ENCODE assay signal across 29 cellular contexts in genomic region chr21:23534833-23535232, GRCh38.
"Had no signal": no experiment of that assay in that cellular context is flagged by ENCODE, and none has a peak within 500 bp of the region (broad histone marks: within the 10 kb centered on the region; RNA-seq: fewer than 3 reads in every experiment).

No MANE protein-coding gene starts in this region.

- ATAC-seq: activated CD8-positive, alpha-beta T cell treated with anti-CD3 and anti-CD28 coated beads for 36 hours; activated naive CD8-positive, alpha-beta T cell treated with anti-CD3 and anti-CD28 coated beads, Interleukin-2, amount 50 U/mL, for 24 hours; activated T-cell treated with anti-CD3 and anti-CD28 coated beads, Interleukin-2, amount 50 U/mL, for 4 hours; left lung; lower lobe of right lung; natural killer cell; right cardiac atrium; stimulated activated naive B cell treated with anti-CD40 and anti-IgM and Interleukin-4, amounts not matched to agents 10 μg/mL and 1 μg/mL and 100 μg/mL, for 72 hours; upper lobe of right lung had no signal

- H3K4me3 ChIP-seq: breast epithelium, esophagus squamous epithelium, left lung, lower lobe of right lung, neural progenitor cell, suprapubic skin, tibial artery, upper lobe of right lung had no signal

- H3K27ac ChIP-seq: breast epithelium, esophagus squamous epithelium, left lung, lower lobe of right lung, neural progenitor cell, suprapubic skin, tibial artery, upper lobe of right lung had no signal

- H3K4me1 ChIP-seq: breast epithelium, esophagus squamous epithelium, left lung, lower lobe of right lung, neural progenitor cell, suprapubic skin, tibial artery, upper lobe of right lung had no signal

- H3K27ac Mint-ChIP-seq: activated B cell treated with CpG ODN at 0.5 μM for 24 hours; activated CD8-positive, alpha-beta T cell treated with anti-CD3 and anti-CD28 coated beads for 36 hours; activated naive CD4-positive, alpha-beta T cell treated with anti-CD3 and anti-CD28 coated beads, Interleukin-2, amount 50 U/mL, for 24 hours; activated naive CD8-positive, alpha-beta T cell treated with anti-CD3 and anti-CD28 coated beads, Interleukin-2, amount 50 U/mL, for 24 hours; activated T-helper 2 cell treated with anti-CD3 and anti-CD28 coated beads, Interferon-gamma antibody, Interleukin-2, Interleukin-4, amounts not matched to agents 10 μg/mL and 5 μg/mL and 100 μg/mL, durations not matched to agents 14 hours and 24 hours and 36 hours; natural killer cell; neural progenitor cell; stimulated activated naive B cell treated with anti-CD40 and anti-IgM and Interleukin-4, amounts not matched to agents 10 μg/mL and 1 μg/mL and 100 μg/mL, for 72 hours had no signal

- DNase-seq: activated B cell treated with CpG ODN at 0.5 μM for 24 hours; activated CD4-positive, alpha-beta T cell treated with anti-CD3 and anti-CD28 coated beads, Interleukin-2, amount 50 U/mL, for 1 hour; activated CD8-positive, alpha-beta T cell treated with anti-CD3 and anti-CD28 coated beads for 36 hours; activated naive CD8-positive, alpha-beta T cell treated with anti-CD3 and anti-CD28 coated beads, Interleukin-2, amount 50 U/mL, for 24 hours; activated T-cell treated with anti-CD3 and anti-CD28 coated beads, Interleukin-2, amount 50 U/mL, for 4 hours; amygdala; central memory CD4-positive, alpha-beta T cell; dermis blood vessel endothelial cell; effector CD4-positive, alpha-beta T cell; esophagus squamous epithelium; foreskin melanocyte; left lung; lower lobe of right lung; mesendoderm; natural killer cell; occipital lobe; right cardiac atrium; stimulated activated CD4-positive, alpha-beta T cell treated with anti-CD3 and anti-CD28 coated beads, Interleukin-15, amount 100 ng/mL, for 24 hours; stimulated activated CD4-positive, alpha-beta T cell treated with anti-CD3 and anti-CD28 coated beads, Interleukin-2, amount 100 ng/mL, for 24 hours; stimulated activated naive B cell treated with anti-CD40 and anti-IgM and Interleukin-4, amounts not matched to agents 10 μg/mL and 1 μg/mL and 100 μg/mL, for 72 hours; T1000; tibial artery; upper lobe of right lung had no signal

- H3K36me3 Mint-ChIP-seq: activated naive CD4-positive, alpha-beta T cell treated with anti-CD3 and anti-CD28 coated beads, Interleukin-2, amount 50 U/mL, for 24 hours; natural killer cell; neural progenitor cell; stimulated activated naive B cell treated with anti-CD40 and anti-IgM and Interleukin-4, amounts not matched to agents 10 μg/mL and 1 μg/mL and 100 μg/mL, for 72 hours had no signal

- H3K36me3 ChIP-seq: breast epithelium, esophagus squamous epithelium, left lung, lower lobe of right lung, neural progenitor cell, suprapubic skin, tibial artery, upper lobe of right lung had no signal

- H3K27me3 ChIP-seq: breast epithelium, esophagus squamous epithelium, left lung, neural progenitor cell, suprapubic skin, tibial artery, upper lobe of right lung had no signal

- H3K9me3 Mint-ChIP-seq: activated B cell treated with CpG ODN at 0.5 μM for 24 hours; activated CD8-positive, alpha-beta T cell treated with anti-CD3 and anti-CD28 coated beads for 36 hours; activated naive CD4-positive, alpha-beta T cell treated with anti-CD3 and anti-CD28 coated beads, Interleukin-2, amount 50 U/mL, for 24 hours; activated naive CD8-positive, alpha-beta T cell treated with anti-CD3 and anti-CD28 coated beads, Interleukin-2, amount 50 U/mL, for 24 hours; activated T-cell treated with anti-CD3 and anti-CD28 coated beads, Interleukin-2, amount 50 U/mL, for 4 hours; activated T-helper 2 cell treated with anti-CD3 and anti-CD28 coated beads, Interferon-gamma antibody, Interleukin-2, Interleukin-4, amounts not matched to agents 10 μg/mL and 5 μg/mL and 100 μg/mL, durations not matched to agents 14 hours and 24 hours and 36 hours; neural progenitor cell; stimulated activated naive B cell treated with anti-CD40 and anti-IgM and Interleukin-4, amounts not matched to agents 10 μg/mL and 1 μg/mL and 100 μg/mL, for 72 hours had no signal

- H3K9me3 ChIP-seq: breast epithelium, lower lobe of right lung, suprapubic skin, tibial artery, upper lobe of right lung had no signal

- H3K4me1 Mint-ChIP-seq: activated B cell treated with CpG ODN at 0.5 μM for 24 hours; activated naive CD4-positive, alpha-beta T cell treated with anti-CD3 and anti-CD28 coated beads, Interleukin-2, amount 50 U/mL, for 24 hours; activated naive CD8-positive, alpha-beta T cell treated with anti-CD3 and anti-CD28 coated beads, Interleukin-2, amount 50 U/mL, for 24 hours; natural killer cell; neural progenitor cell; stimulated activated naive B cell treated with anti-CD40 and anti-IgM and Interleukin-4, amounts not matched to agents 10 μg/mL and 1 μg/mL and 100 μg/mL, for 72 hours had no signal

- H3K27me3 Mint-ChIP-seq: activated B cell treated with CpG ODN at 0.5 μM for 24 hours; activated CD8-positive, alpha-beta T cell treated with anti-CD3 and anti-CD28 coated beads for 36 hours; activated naive CD4-positive, alpha-beta T cell treated with anti-CD3 and anti-CD28 coated beads, Interleukin-2, amount 50 U/mL, for 24 hours; activated naive CD8-positive, alpha-beta T cell treated with anti-CD3 and anti-CD28 coated beads, Interleukin-2, amount 50 U/mL, for 24 hours; stimulated activated naive B cell treated with anti-CD40 and anti-IgM and Interleukin-4, amounts not matched to agents 10 μg/mL and 1 μg/mL and 100 μg/mL, for 72 hours had no signal

- FAIRE-seq: islet of Langerhans had no signal

- H3K4me3 Mint-ChIP-seq: activated B cell treated with CpG ODN at 0.5 μM for 24 hours; activated CD8-positive, alpha-beta T cell treated with anti-CD3 and anti-CD28 coated beads for 36 hours; activated naive CD4-positive, alpha-beta T cell treated with anti-CD3 and anti-CD28 coated beads, Interleukin-2, amount 50 U/mL, for 24 hours; activated naive CD8-positive, alpha-beta T cell treated with anti-CD3 and anti-CD28 coated beads, Interleukin-2, amount 50 U/mL, for 24 hours; activated T-cell treated with anti-CD3 and anti-CD28 coated beads, Interleukin-2, amount 50 U/mL, for 4 hours; natural killer cell; neural progenitor cell; stimulated activated naive B cell treated with anti-CD40 and anti-IgM and Interleukin-4, amounts not matched to agents 10 μg/mL and 1 μg/mL and 100 μg/mL, for 72 hours had no signal
